8 cellular contexts compared by ENCODE assay signal in the genomic region with DNA sequence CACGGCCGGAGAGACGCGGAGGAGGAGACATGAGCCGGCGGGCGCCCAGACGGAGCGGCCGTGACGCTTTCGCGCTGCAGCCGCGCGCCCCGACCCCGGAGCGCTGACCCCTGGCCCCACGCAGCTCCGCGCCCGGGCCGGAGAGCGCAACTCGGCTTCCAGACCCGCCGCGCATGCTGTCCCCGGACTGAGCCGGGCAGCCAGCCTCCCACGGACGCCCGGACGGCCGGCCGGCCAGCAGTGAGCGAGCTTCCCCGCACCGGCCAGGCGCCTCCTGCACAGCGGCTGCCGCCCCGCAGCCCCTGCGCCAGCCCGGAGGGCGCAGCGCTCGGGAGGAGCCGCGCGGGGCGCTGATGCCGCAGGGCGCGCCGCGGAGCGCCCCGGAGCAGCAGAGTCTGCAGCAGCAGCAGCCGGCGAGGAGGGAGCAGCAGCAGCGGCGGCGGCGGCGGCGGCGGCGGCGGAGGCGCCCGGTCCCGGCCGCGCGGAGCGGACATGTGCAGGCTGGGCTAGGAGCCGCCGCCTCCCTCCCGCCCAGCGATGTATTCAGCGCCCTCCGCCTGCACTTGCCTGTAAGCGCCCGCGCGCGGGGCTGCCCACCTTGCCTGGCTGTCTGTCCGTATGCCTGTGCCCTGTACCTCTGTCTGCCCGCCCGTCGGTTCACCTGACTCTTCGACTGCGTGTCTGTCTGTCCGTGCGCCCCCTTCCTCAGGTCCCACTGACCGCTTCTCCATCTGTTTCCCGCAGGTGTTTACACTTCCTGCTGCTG.
DNase-seq lines count a peak whose midpoint lies in the region; ATAC-seq and TF ChIP-seq lines count a peak whose summit lies in the region.

No MANE protein-coding gene starts in this region.

- peak overlapping the region; percentile 25 for H3K4me3 ChIP-seq in astrocyte of the spinal cord (ENCODE audit: low read depth, low read length)
- peak overlapping the region; percentile 62 for H3K4me3 ChIP-seq in iPS-18c (ENCODE audit: insufficient read depth, low read depth, low read length)

- in situ Hi-C loops in astrocyte of the spinal cord (cut with HindIII; ENCODE audit: low sequenced_read_pairs) = no loop called here

- DNase-seq in ELF-1 (ENCODE audit: low read depth, low spot score) (peak; percentile 52), NCI-H345 treated with DMSO at 0.1 percent for 48 hours (lab: John Stamatoyannopoulos, UW; ENCODE audit: unreplicated experiment) (peak; percentile 15), astrocyte of the spinal cord (ENCODE audit: low read depth, low spot score) (peak; percentile 9), cortex of kidney (lab: John Stamatoyannopoulos, UW) (no peak), amniotic stem cell (lab: John Stamatoyannopoulos, UW) (no peak)
- DNase-seq in stimulated activated CD4-positive, alpha-beta T cell treated with anti-CD3 and anti-CD28 coated beads, Interleukin-15, amount 100 ng/mL, for 24 hours = peak; percentile 54

- H3K9me3 ChIP-seq in iPS-18c (ENCODE audit: control insufficient read depth, insufficient read depth, low read length) = no peaks in the 10 kb centered on the region

- no peak for TF ChIP-seq CTCF in astrocyte of the spinal cord (IDR thresholded peaks at IDR 0.05; ENCODE audit: low read depth, low read length)

- peak; percentile 24 for ATAC-seq in GM21825 (IDR thresholded peaks at IDR 0.05; ENCODE audit: unreplicated experiment)

Comparison
In these comparisons a context has a peak if more than half of its experiments do, and no peak if none do; other contexts are left out.
1. DNase-seq: peak in ELF-1 (single experiment), NCI-H345 treated with DMSO at 0.1 percent for 48 hours (single experiment), astrocyte of the spinal cord (single experiment) and stimulated activated CD4-positive, alpha-beta T cell treated with anti-CD3 and anti-CD28 coated beads, Interleukin-15, amount 100 ng/mL, for 24 hours (single experiment); none in cortex of kidney (single experiment) and amniotic stem cell (single experiment).